ENCODE assay signal across 10 cellular contexts in the genomic region with DNA sequence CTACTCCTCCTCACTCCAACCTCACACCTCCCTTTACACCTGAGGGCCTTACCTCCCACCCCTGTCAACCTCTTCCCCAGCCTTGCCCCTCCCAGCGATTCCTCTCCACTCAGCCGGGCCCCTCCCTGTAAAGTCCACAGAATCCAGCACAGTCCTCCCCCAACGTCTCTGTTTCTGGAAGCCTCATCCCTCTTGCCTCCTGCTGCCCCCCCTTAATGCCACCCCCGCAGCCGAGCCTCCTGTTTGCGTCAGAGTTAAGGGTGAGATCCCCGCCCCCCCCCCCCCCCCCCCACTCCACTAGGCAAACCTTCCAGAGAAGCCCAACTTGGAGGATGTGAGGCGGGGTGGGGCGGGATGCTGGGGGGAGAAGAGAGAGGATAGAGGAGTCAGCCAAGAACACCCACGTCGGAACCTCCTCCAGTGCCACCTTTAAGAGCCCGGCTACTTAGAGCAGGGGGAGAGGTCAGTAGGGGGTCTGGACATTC. TPM values are rescaled to one million over a fixed set of nuclear protein-coding genes. Genes with fewer than 3 reads are reported as not detected.
DNase-seq lines count a peak whose midpoint lies in the region; TF ChIP-seq lines count a peak whose summit lies in the region.
"Had no signal": no experiment of that assay in that cellular context is flagged by ENCODE, and none has a peak within 500 bp of the region (broad histone marks: within the 10 kb centered on the region; RNA-seq: fewer than 3 reads in every experiment).

No MANE protein-coding gene starts in this region.

- WGBS in sigmoid colon, 2 donors, result 3 to 5% methylated on average over 12 of the region's 12 CpGs

- TF ChIP-seq CTCF in fibroblast of pulmonary artery (IDR thresholded peaks at IDR 0.05; ENCODE audit: low read length, missing control alignments), result no peak
- no peak for TF ChIP-seq CTCF in parathyroid adenoma (IDR thresholded peaks at IDR 0.05)
- TF ChIP-seq CTCF in sigmoid colon (IDR thresholded peaks at IDR 0.05), result no peak

- H3K9me3 ChIP-seq in parathyroid adenoma (ENCODE audit: control insufficient read depth, low read length), result no peaks in the 10 kb centered on the region
- no peaks in the 10 kb centered on the region for H3K9me3 ChIP-seq in sigmoid colon
- H3K9me3 ChIP-seq: spleen had no signal

- DNase-seq in G401 (ENCODE audit: low spot score) (peak; percentile 40), SW 1271 (lab: John Stamatoyannopoulos, UW) (peak; percentile 56 to 73), fibroblast of pulmonary artery (ENCODE audit: low read depth) (peak; percentile 20), NAMALWA (ENCODE audit: low spot score) (no peak), sigmoid colon (no peak), NOMO-1 treated with dmso at 0.1 percent for 144 hours (lab: John Stamatoyannopoulos, UW; ENCODE audit: unreplicated experiment) (no peak)
- no peak for DNase-seq in stimulated activated CD8-positive, alpha-beta memory T cell treated with anti-CD3 and anti-CD28 coated beads, Interleukin-4, amount 100 ng/mL, for 48 hours
- DNase-seq: NK-92 treated with Interleukin-12 subunit alpha and Interleukin-12 subunit beta, amount 100 ng/mL, for 24 hours; spleen had no signal

- no peak for TF ChIP-seq POLR2A in sigmoid colon (IDR thresholded peaks at IDR 0.05)

- in situ Hi-C loops in G401 (cut with HindIII; ENCODE audit: low sequenced_read_pairs), result no loop called here

- H3K9ac ChIP-seq in parathyroid adenoma, result no peak overlapping the region

- intact Hi-C loops in sigmoid colon (cut with DNase I), result no loop called here

- H3K27me3 ChIP-seq in parathyroid adenoma (ENCODE audit: control insufficient read depth, insufficient read depth, low read length) (no peaks in the 10 kb centered on the region), sigmoid colon (peaks cover 33 to 100% (median 74%) of the 10 kb centered on the region in 3 donors)

- no peak overlapping the region for H2AFZ ChIP-seq in parathyroid adenoma

- no peaks in the 10 kb centered on the region for H3K79me2 ChIP-seq in parathyroid adenoma

- no peaks in the 10 kb centered on the region for H3K36me3 ChIP-seq in parathyroid adenoma (ENCODE audit: control insufficient read depth, insufficient read depth, low read length)
- H3K36me3 ChIP-seq in sigmoid colon, result no peaks in the 10 kb centered on the region
- H3K36me3 ChIP-seq: spleen had no signal

- H3K4me3 ChIP-seq in fibroblast of pulmonary artery (replicated peaks; ENCODE audit: low read depth, low read length) (peak overlapping the region; percentile 17), parathyroid adenoma (ENCODE audit: low read depth, low read length) (no peak overlapping the region), sigmoid colon (no peak overlapping the region)

- H3K27ac ChIP-seq in parathyroid adenoma (peak overlapping the region; percentile 68), sigmoid colon (no peak overlapping the region)
- H3K27ac ChIP-seq: spleen had no signal

- TF ChIP-seq EP300 in sigmoid colon (IDR thresholded peaks at IDR 0.05), result no peak

- H3K4me2 ChIP-seq in parathyroid adenoma (ENCODE audit: low read length), result no peak overlapping the region

- H3K4me1 ChIP-seq in parathyroid adenoma (peaks cover 4% of the 10 kb centered on the region), sigmoid colon (peaks cover 0 to 24% (median 18%) of the 10 kb centered on the region in 4 donors)

RNA-seq across cellular contexts. Expression of gene UNC13A, which starts 2.1 kb away (rescaled TPM):
- total RNA-seq in G401 (2014; rRNA removed; shearing (Covaris generic)), result 7.0 and 11.4 TPM in 2 replicates
- total RNA-seq in sigmoid colon, result under 1 TPM; 0.16 to 0.83 (median 0.70) TPM
- polyA plus RNA-seq in sigmoid colon, result under 1 TPM; under 0.01 to 0.60 (median 0.23) TPM

RNA-seq across cellular contexts. Expression of gene MAP1S, which starts 33.2 kb away (rescaled TPM):
- 41.7 and 48.4 TPM in 2 replicates for total RNA-seq in G401 (2014; rRNA removed; shearing (Covaris generic))
- total RNA-seq in sigmoid colon, result 10 to 100 TPM; 13.3 to 35.8 (median 16.6) TPM
- polyA plus RNA-seq in sigmoid colon, result 10 to 100 TPM; 13.8 to 20.6 (median 15.7) TPM

Comparison
In these comparisons a context has a peak if more than half of its experiments do, and no peak if none do; other contexts are left out.
1. DNase-seq: peak in G401 (single experiment), SW 1271 (2 of 2) and fibroblast of pulmonary artery (single experiment); none in NAMALWA (single experiment), stimulated activated CD8-positive, alpha-beta memory T cell treated with anti-CD3 and anti-CD28 coated beads, Interleukin-4, amount 100 ng/mL, for 48 hours (single experiment), sigmoid colon (single experiment) and NOMO-1 treated with dmso at 0.1 percent for 144 hours (single experiment).